In the genomic region with DNA sequence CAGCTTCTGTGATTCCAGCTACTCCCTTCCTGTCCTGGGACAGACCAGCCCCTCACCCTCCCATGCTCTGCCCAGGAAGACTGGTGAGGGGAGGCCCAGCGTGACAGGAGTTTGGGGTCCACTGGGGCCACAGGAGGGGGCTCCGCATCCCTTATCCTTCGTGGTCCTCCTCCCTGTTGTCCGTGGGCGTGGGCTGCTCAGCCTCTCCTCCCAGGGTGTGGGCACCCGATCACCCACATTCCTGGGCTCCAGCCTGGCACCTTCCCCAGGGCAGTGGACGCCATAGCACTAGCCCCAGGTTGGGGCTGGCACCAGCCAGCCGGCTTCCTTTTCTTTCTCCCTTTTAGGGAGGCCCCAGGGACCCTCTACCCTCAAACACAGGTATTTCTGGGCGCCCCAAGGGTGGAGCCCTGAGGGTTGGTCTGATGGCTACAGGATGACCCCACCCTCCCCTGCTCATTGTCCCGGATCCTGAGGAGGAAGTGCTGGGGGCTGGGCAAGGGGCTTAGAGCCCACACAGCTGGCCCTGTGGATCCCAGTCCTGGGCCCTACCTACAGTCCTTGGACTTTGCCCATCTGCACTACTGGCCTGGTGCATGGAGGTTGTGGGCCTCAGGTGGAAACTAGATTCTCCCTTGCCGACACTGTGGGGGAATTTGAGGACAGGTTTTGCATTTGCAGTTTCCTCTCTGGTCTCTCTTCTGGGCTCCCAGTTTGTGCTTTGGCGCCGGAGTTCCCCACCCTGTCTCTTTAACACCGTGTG, we compare ENCODE assay signal across 6 cellular contexts. TPM values are rescaled to one million over a fixed set of nuclear protein-coding genes. Genes with fewer than 3 reads are reported as not detected.
DNase-seq lines count a peak whose midpoint lies in the region; ATAC-seq and TF ChIP-seq lines count a peak whose summit lies in the region.

No MANE protein-coding gene starts in this region.

- H2BK120ac ChIP-seq in H9 (ENCODE audit: low read depth, low read length, poor library complexity, severe bottlenecking): no peak overlapping the region

- H4K8ac ChIP-seq in H9 (replicated peaks; ENCODE audit: insufficient read length, low read depth, low read length): no peak overlapping the region

- no peaks in the 10 kb centered on the region for H4K20me1 ChIP-seq in H9 (ENCODE audit: control insufficient read depth, insufficient read depth, insufficient read length)

- H3K9ac ChIP-seq in H9 (ENCODE audit: extremely low read depth, insufficient read length, low read length): peak overlapping the region; percentile 48

- no peak overlapping the region for H4K5ac ChIP-seq in H9 (ENCODE audit: insufficient read length, low read depth, low read length)

- H3K4me1 Mint-ChIP-seq in H9 (peaks cover 12 to 20% of the 10 kb centered on the region in 2 experiments), nephron (peaks cover 22% of the 10 kb centered on the region)

- no peak overlapping the region for H3K23ac ChIP-seq in H9 (ENCODE audit: insufficient read length, low read depth, low read length)

- peaks cover 4% of the 10 kb centered on the region; the same call in 1 of the 2 replicates for H3K79me2 ChIP-seq in H9 (ENCODE audit: insufficient read depth, low read length)

- peak overlapping the region; percentile 95 for H3K4me2 ChIP-seq in H9 (ENCODE audit: insufficient read depth, insufficient read length, low read length)

- no peak overlapping the region for H2BK15ac ChIP-seq in H9 (ENCODE audit: low read depth, low read length)

- no peak overlapping the region for H2BK20ac ChIP-seq in H9 (ENCODE audit: low read depth, low read length, poor library complexity, severe bottlenecking)

- H3K4me1 ChIP-seq in H9 (ENCODE audit: insufficient read depth, low read length): peaks cover 2% of the 10 kb centered on the region
- H3K4me1 ChIP-seq in body of pancreas: peaks cover 27% of the 10 kb centered on the region

- H3K36me3 Mint-ChIP-seq in H9 (ENCODE audit: insufficient read depth in 1 of 3, low read depth in 3 of 3): peaks cover 22 to 35% (median 34%) of the 10 kb centered on the region in 3 experiments
- H3K36me3 Mint-ChIP-seq in nephron (ENCODE audit: low read depth): peaks cover 26% of the 10 kb centered on the region

- ATAC-seq in body of pancreas (no peak), GM21529 (IDR thresholded peaks at IDR 0.05; ENCODE audit: unreplicated experiment) (no peak), GM18909 (IDR thresholded peaks at IDR 0.05; ENCODE audit: poor library complexity, unreplicated experiment) (no peak), omental fat pad (ENCODE audit: low FRiP score) (no peak)

- H3K4me3 ChIP-seq in body of pancreas: peak overlapping the region; percentile 60 to 89

- peaks cover 3 to 15% of the 10 kb centered on the region in 2 donors for H3K36me3 ChIP-seq in body of pancreas (replicated peaks in 1 of 2; ENCODE audit: insufficient read depth in 1 of 2, low read depth in 2 of 2)

- H3K27ac ChIP-seq in H9 (ENCODE audit: insufficient read length, low read depth, low read length): no peak overlapping the region
- peak overlapping the region; percentile 72 to 93 (median 86) for H3K27ac ChIP-seq in body of pancreas

- no peak overlapping the region for H2AFZ ChIP-seq in H9 (ENCODE audit: low read length)

- DNase-seq in H9 (no peak), body of pancreas (peak; percentile 29 to 54 (median 48)), omental fat pad (ENCODE audit: low spot score) (no peak)

- peak overlapping the region; percentile 45; the same call in 1 of the 2 replicates for H3K14ac ChIP-seq in H9 (ENCODE audit: insufficient read depth, low read length)

- no peak overlapping the region for H2BK12ac ChIP-seq in H9 (ENCODE audit: insufficient read length, low read depth, low read length)

- no peak for TF ChIP-seq CTCF in H9 (conservative IDR thresholded peaks at IDR 0.05)
- no peak for TF ChIP-seq CTCF in body of pancreas (IDR thresholded peaks at IDR 0.05)
- no peak for TF ChIP-seq CTCF in nephron (IDR thresholded peaks at IDR 0.05; ENCODE audit: unreplicated experiment in 3 of 3)
- TF ChIP-seq CTCF in omental fat pad (IDR thresholded peaks at IDR 0.05): no peak

- H3K27me3 ChIP-seq in H9 (ENCODE audit: insufficient read depth, low read length): no peaks in the 10 kb centered on the region; the same call in 1 of the 2 replicates
- H3K27me3 ChIP-seq in body of pancreas: no peaks in the 10 kb centered on the region

- no peak overlapping the region for H3K56ac ChIP-seq in H9 (ENCODE audit: insufficient read length, low read depth, low read length)

- H3K23me2 ChIP-seq in H9 (ENCODE audit: insufficient read length, low read depth, low read length, poor library complexity, severe bottlenecking): peaks cover 14% of the 10 kb centered on the region

- no CpG with 5 or more reads among the region's 14 CpGs for WGBS in H9 (ENCODE audit: extremely low coverage, insufficient read length, low lambda C conversion rate)
- 0 to 4% methylated on average over 8 to 14 of the region's 14 CpGs for WGBS in body of pancreas, 2 donors

- H3K27me3 Mint-ChIP-seq in H9 (ENCODE audit: low read depth) (peaks cover 26% of the 10 kb centered on the region), nephron (ENCODE audit: low read depth) (no peaks in the 10 kb centered on the region)

- H3K4me3 Mint-ChIP-seq in H9 (peak overlapping the region; percentile 88 to 92), nephron (peak overlapping the region; percentile 80 to 83 (median 82))

- H2AK5ac ChIP-seq in H9 (ENCODE audit: insufficient read length, low read length): no peak overlapping the region

- H3K79me1 ChIP-seq in H9 (ENCODE audit: insufficient read depth, low read depth, low read length, poor library complexity, severe bottlenecking): peaks cover 8% of the 10 kb centered on the region

- H2BK5ac ChIP-seq in H9 (ENCODE audit: insufficient read length, low read length): no peak overlapping the region

- intact Hi-C loops in body of pancreas (cut with DNase I): no loop called here

- H3K9me3 ChIP-seq in H9 (ENCODE audit: control insufficient read depth, low read depth, low read length) (no peaks in the 10 kb centered on the region), body of pancreas (no peaks in the 10 kb centered on the region)

- H3K9me3 Mint-ChIP-seq in H9 (no peaks in the 10 kb centered on the region), nephron (no peaks in the 10 kb centered on the region)

- no peak overlapping the region for H3T11ph ChIP-seq in H9 (ENCODE audit: low read length)

- TF ChIP-seq POLR2A in body of pancreas (IDR thresholded peaks at IDR 0.05): no peak

- peak overlapping the region in 1 of 3 experiments; percentile 35; a peak in 3 of 7 replicates for H3K27ac Mint-ChIP-seq in H9
- H3K27ac Mint-ChIP-seq in nephron: peak overlapping the region; percentile 29 to 78 (median 50)

- no peak overlapping the region for H3K4ac ChIP-seq in H9 (ENCODE audit: low read depth, low read length)

- no peak overlapping the region for H3K18ac ChIP-seq in H9 (ENCODE audit: insufficient read length, low read depth, low read length)

- H4K91ac ChIP-seq in H9 (ENCODE audit: insufficient read length, low read depth, low read length): no peak overlapping the region

RNA-seq across cellular contexts. Expression of gene KIF1C, which starts 1.1 kb away (rescaled TPM):
- 85.6 and 87.3 TPM in 2 replicates for total RNA-seq in H9 (2021)
- total RNA-seq in body of pancreas: 10 to 100 TPM; 43.1 to 54.4 TPM
- 10 to 100 TPM; 64.5 to 92.5 (median 76.4) TPM for total RNA-seq in omental fat pad

RNA-seq across cellular contexts. Expression of gene INCA1, which starts 1.5 kb away (rescaled TPM):
- total RNA-seq in H9 (2021) (1.3 and 1.5 TPM in 2 replicates), body of pancreas (1 to 10 TPM in 1 of 2 donors, not detected in 1; 1.0 TPM), omental fat pad (1 to 10 TPM in 3 of 4 donors, not detected in 1; 1.0 to 1.4 (median 1.3) TPM)

RNA-seq across cellular contexts. Expression of gene CAMTA2, which starts 11.4 kb away (rescaled TPM):
- total RNA-seq in H9 (2021): 13.7 and 15.6 TPM in 2 replicates
- 10 to 100 TPM; 17.1 to 48.8 TPM for total RNA-seq in body of pancreas
- total RNA-seq in omental fat pad: 10 to 100 TPM; 11.4 to 27.7 (median 21.4) TPM

RNA-seq across cellular contexts. Expression of gene SPAG7, which starts 31.2 kb away (rescaled TPM):
- total RNA-seq in H9 (2021): 102 and 105 TPM in 2 replicates
- total RNA-seq in body of pancreas: 10 to 100 TPM; 26.2 to 29.0 TPM
- 10 to 100 TPM; 45.3 to 71.0 (median 47.5) TPM for total RNA-seq in omental fat pad

RNA-seq across cellular contexts. Expression of gene SLC52A1, which starts 36.4 kb away (rescaled TPM):
- total RNA-seq in H9 (2021) (0.15 and 0.17 TPM in 2 replicates), body of pancreas (not detected), omental fat pad (not detected)

Comparison
In these comparisons a context has a peak if more than half of its experiments do, and no peak if none do; other contexts are left out.
1. DNase-seq: peak in body of pancreas (4 of 4); none in H9 (single experiment) and omental fat pad (single experiment).